9 cellular contexts compared by ENCODE assay signal in genomic region chr5:6715271-6715670, GRCh38. TPM values are rescaled to one million over a fixed set of nuclear protein-coding genes. Genes with fewer than 3 reads are reported as not detected.
DNase-seq lines count a peak whose midpoint lies in the region; ATAC-seq, FAIRE-seq and TF ChIP-seq lines count a peak whose summit lies in the region.
"Had no signal": no experiment of that assay in that cellular context is flagged by ENCODE, and none has a peak within 500 bp of the region (broad histone marks: within the 10 kb centered on the region; RNA-seq: fewer than 3 reads in every experiment).

No MANE protein-coding gene starts in this region.

- ATAC-seq in activated CD8-positive, alpha-beta memory T cell treated with anti-CD3 and anti-CD28 coated beads, Interleukin-2, amount 10 ng/mL, durations not matched to agents 7 days and 5 days, result no peak
- no peak for ATAC-seq in activated naive CD8-positive, alpha-beta T cell treated with anti-CD3 and anti-CD28 coated beads, Interleukin-2, amount 10 ng/mL, durations not matched to agents 7 days and 5 days (ENCODE audit: low read depth)
- no peak for ATAC-seq in HepG2

- no peak overlapping the region for H2AFZ ChIP-seq in HepG2 (ENCODE audit: low read length)

- H3K4me3 ChIP-seq in HepG2 (replicated peaks in 1 of 3; ENCODE audit: insufficient read depth in 1 of 3, low read depth in 2 of 3, low read length in 3 of 3), result peak overlapping the region; percentile 75 to 92 (median 80)
- H3K4me3 ChIP-seq in testis, result peak overlapping the region; percentile 36 to 68

- H3K9me3 Mint-ChIP-seq in activated CD8-positive, alpha-beta memory T cell treated with anti-CD3 and anti-CD28 coated beads, Interleukin-2, amount 10 ng/mL, durations not matched to agents 7 days and 5 days (ENCODE audit: low read depth), result no peaks in the 10 kb centered on the region
- H3K9me3 Mint-ChIP-seq in activated naive CD8-positive, alpha-beta T cell treated with anti-CD3 and anti-CD28 coated beads, Interleukin-2, amount 10 ng/mL, durations not matched to agents 7 days and 5 days, result no peaks in the 10 kb centered on the region

- peaks cover 60% of the 10 kb centered on the region for H3K79me2 ChIP-seq in HepG2 (ENCODE audit: insufficient read depth, low read length)

- TF ChIP-seq EP300 in HepG2 (IDR thresholded peaks at IDR 0.05; ENCODE audit: low read depth in 2 of 2, low read length in 2 of 2) (no peak), HepG2 (CRISPR knock-in tag; IDR thresholded peaks at IDR 0.05; ENCODE audit: borderline replicate concordance) (no peak)

- BruUV-seq in HepG2 (replicated peaks; lab: Mats Ljungman, UMichigan), result no TSS peak

- H3K9ac ChIP-seq in HepG2 (ENCODE audit: insufficient read depth, low read depth, low read length), result peak overlapping the region; percentile 74

- H3K36me3 ChIP-seq in HepG2 (replicated peaks in 1 of 2; ENCODE audit: control insufficient read depth in 1 of 2, insufficient read depth in 2 of 2, low read length in 2 of 2) (peaks cover 3 to 24% of the 10 kb centered on the region in 2 experiments; a peak in 4 of 5 replicates), testis (ENCODE audit: low read depth, missing control alignments) (no peaks in the 10 kb centered on the region)

- H3K9me3 ChIP-seq in HepG2 (ENCODE audit: low read length), result no peaks in the 10 kb centered on the region
- no peaks in the 10 kb centered on the region for H3K9me3 ChIP-seq in testis

- peak overlapping the region; percentile 84 for H3K27ac Mint-ChIP-seq in activated CD8-positive, alpha-beta memory T cell treated with anti-CD3 and anti-CD28 coated beads, Interleukin-2, amount 10 ng/mL, durations not matched to agents 7 days and 5 days
- H3K27ac Mint-ChIP-seq in activated naive CD8-positive, alpha-beta T cell treated with anti-CD3 and anti-CD28 coated beads, Interleukin-2, amount 10 ng/mL, durations not matched to agents 7 days and 5 days, result peak overlapping the region; percentile 71

- peaks cover 57% of the 10 kb centered on the region for H3K4me1 Mint-ChIP-seq in activated CD8-positive, alpha-beta memory T cell treated with anti-CD3 and anti-CD28 coated beads, Interleukin-2, amount 10 ng/mL, durations not matched to agents 7 days and 5 days
- peaks cover 51% of the 10 kb centered on the region for H3K4me1 Mint-ChIP-seq in activated naive CD8-positive, alpha-beta T cell treated with anti-CD3 and anti-CD28 coated beads, Interleukin-2, amount 10 ng/mL, durations not matched to agents 7 days and 5 days

- peak overlapping the region; percentile 88 for H3K4me3 Mint-ChIP-seq in activated CD8-positive, alpha-beta memory T cell treated with anti-CD3 and anti-CD28 coated beads, Interleukin-2, amount 10 ng/mL, durations not matched to agents 7 days and 5 days
- peak overlapping the region; percentile 89 for H3K4me3 Mint-ChIP-seq in activated naive CD8-positive, alpha-beta T cell treated with anti-CD3 and anti-CD28 coated beads, Interleukin-2, amount 10 ng/mL, durations not matched to agents 7 days and 5 days

- H3K4me1 ChIP-seq in HepG2 (ENCODE audit: insufficient read depth, low read length) (peaks cover 68% of the 10 kb centered on the region), testis (peaks cover 38% of the 10 kb centered on the region)

- 20% methylated on average over 6 of the region's 6 CpGs for WGBS in HepG2 (ENCODE audit: low lambda C conversion rate)
- whole genome bisulfite sequencing in testis, 2 donors, result 43 to 46% methylated on average over 6 of the region's 6 CpGs

- no peak for TF ChIP-seq RAD21 in HepG2 (CRISPR knock-in tag; IDR thresholded peaks at IDR 0.05)

- intact Hi-C loops in HepG2 (cut with micrococcal nuclease; ENCODE audit: unreplicated experiment), result loop anchor here (1.0 kb wide), 1 partner anchor 30 kb away; no protein-coding TSS in a partner anchor
- intact Hi-C loops in testis (cut with DNase I; ENCODE audit: low total_unique reads), result no loop called here

- CTCF ChIA-PET in activated CD8-positive, alpha-beta memory T cell treated with anti-CD3 and anti-CD28 coated beads, Interleukin-2, amount 10 ng/mL, durations not matched to agents 7 days and 5 days (lab: Charles Lee), result no interaction called here
- CTCF ChIA-PET in HepG2 (lab: Yijun Ruan, JAX; ENCODE audit: low intra/inter-chr PET ratio, low total read pairs), result no interaction called here

- no peak for TF ChIP-seq CTCF in HepG2 (CRISPR knock-in tag; IDR thresholded peaks at IDR 0.05)
- TF ChIP-seq CTCF in testis (IDR thresholded peaks at IDR 0.05), result no peak

- H4K20me1 ChIP-seq in HepG2 (ENCODE audit: insufficient read depth, low read length), result peaks cover 56% of the 10 kb centered on the region

- peaks cover 2% of the 10 kb centered on the region for H3K27me3 Mint-ChIP-seq in activated CD8-positive, alpha-beta memory T cell treated with anti-CD3 and anti-CD28 coated beads, Interleukin-2, amount 10 ng/mL, durations not matched to agents 7 days and 5 days
- H3K27me3 Mint-ChIP-seq in activated naive CD8-positive, alpha-beta T cell treated with anti-CD3 and anti-CD28 coated beads, Interleukin-2, amount 10 ng/mL, durations not matched to agents 7 days and 5 days, result peaks cover 2% of the 10 kb centered on the region

- FAIRE-seq in HepG2 (lab: Jason Lieb, UNC), result no peak
- no peak for FAIRE-seq in GM12892 (lab: Jason Lieb, UNC)
- FAIRE-seq: TTC549 had no signal

- POLR2A ChIA-PET in activated naive CD8-positive, alpha-beta T cell treated with anti-CD3 and anti-CD28 coated beads, Interleukin-2, amount 10 ng/mL, durations not matched to agents 7 days and 5 days (lab: Charles Lee), result interaction anchor here (1.4 kb wide), 1 partner anchor 14 kb away, joined by 5 read pairs; no protein-coding TSS in a partner anchor
- POLR2A ChIA-PET in HepG2 (lab: Yijun Ruan, JAX), result no interaction called here

- H3K36me3 Mint-ChIP-seq in activated CD8-positive, alpha-beta memory T cell treated with anti-CD3 and anti-CD28 coated beads, Interleukin-2, amount 10 ng/mL, durations not matched to agents 7 days and 5 days, result peaks cover 33% of the 10 kb centered on the region
- peaks cover 19% of the 10 kb centered on the region for H3K36me3 Mint-ChIP-seq in activated naive CD8-positive, alpha-beta T cell treated with anti-CD3 and anti-CD28 coated beads, Interleukin-2, amount 10 ng/mL, durations not matched to agents 7 days and 5 days

- DNase-seq in activated CD8-positive, alpha-beta memory T cell treated with anti-CD3 and anti-CD28 coated beads, Interleukin-2, amount 10 ng/mL, durations not matched to agents 7 days and 5 days, result no peak
- no peak for DNase-seq in activated CD8-positive, alpha-beta memory T cell treated with anti-CD3 and anti-CD28 coated beads for 24 hours
- no peak for DNase-seq in activated naive CD8-positive, alpha-beta T cell treated with anti-CD3 and anti-CD28 coated beads, Interleukin-2, amount 10 ng/mL, durations not matched to agents 7 days and 5 days
- DNase-seq in HepG2 (ENCODE audit: low spot score), result no peak
- DNase-seq in testis, result no peak
- DNase-seq in NCI-H2107 (lab: John Stamatoyannopoulos, UW), result no peak
- DNase-seq in NCI-H748 treated with DMSO at 0.1 percent for 48 hours (lab: John Stamatoyannopoulos, UW), result no peak
- no peak for DNase-seq in GM12892 (ENCODE audit: insufficient read length)

- in situ Hi-C loops in HepG2 (cut with HindIII; ENCODE audit: extremely low pct_ligation_motif_present, low pct_unique_long_range_greater_than_20kb), result no loop called here

- H3K4me2 ChIP-seq in HepG2 (ENCODE audit: low read depth, low read length), result peak overlapping the region; percentile 92

- H3K27ac ChIP-seq in HepG2 (ENCODE audit: extremely low read length, insufficient read depth, low read length) (no peak overlapping the region), testis (no peak overlapping the region)

- H3K27me3 ChIP-seq in HepG2 (ENCODE audit: control insufficient read depth in 1 of 2, insufficient read depth in 2 of 2, low read length in 2 of 2) (no peaks in the 10 kb centered on the region; a peak in 1 of 5 replicates), testis (no peaks in the 10 kb centered on the region)

- TF ChIP-seq POLR2A in HepG2 (IDR thresholded peaks at IDR 0.05; ENCODE audit: insufficient read depth in 1 of 2, low read depth in 2 of 2, low read length in 2 of 2) (no peak), testis (IDR thresholded peaks at IDR 0.05) (no peak), GM12892 (IDR thresholded peaks at IDR 0.05; ENCODE audit: low read depth, low read length) (no peak)

TF ChIP-seq in HepG2, 621 proteins besides CTCF, POLR2A, EP300 and RAD21 (continues in another document):
- no peak for TF ChIP-seq NPAS2 (CRISPR knock-in tag; IDR thresholded peaks at IDR 0.05; ENCODE audit: borderline replicate concordance)
- TF ChIP-seq CCAR2 (optimal IDR thresholded peaks at IDR 0.05; ENCODE audit: low read depth, low read length), result no peak

RNA-seq across cellular contexts. Expression of gene TENT4A, which starts 2.0 kb away (rescaled TPM):
- 10 to 100 TPM; 37.4 to 55.3 TPM for total RNA-seq in activated CD8-positive, alpha-beta memory T cell treated with anti-CD3 and anti-CD28 coated beads, Interleukin-2, amount 10 ng/mL, durations not matched to agents 7 days and 5 days
- 10 to 100 TPM; 47.0 to 47.1 TPM for total RNA-seq in activated naive CD8-positive, alpha-beta T cell treated with anti-CD3 and anti-CD28 coated beads, Interleukin-2, amount 10 ng/mL, durations not matched to agents 7 days and 5 days
- total RNA-seq in HepG2 (2016; rRNA removed; fragmentation: Illumina TruSeq; extraction: Trizol), result 7.7 and 13.3 TPM in 2 replicates
- total RNA-seq in HepG2 (2016; cell fraction: cytosol; rRNA removed; fragmentation: Illumina TruSeq; extraction: Trizol; ENCODE audit: low read depth), result 16.7 and 22.2 TPM in 2 replicates
- 6.3 and 11.6 TPM in 2 replicates for total RNA-seq in HepG2 (2016; cell fraction: insoluble cytoplasmic fraction; rRNA removed; fragmentation: Illumina TruSeq; extraction: Trizol)
- 9.3 and 11.2 TPM in 2 replicates for total RNA-seq in HepG2 (2016; cell fraction: membrane; rRNA removed; fragmentation: Illumina TruSeq; extraction: Trizol)
- 36.2 and 43.2 TPM in 2 replicates for total RNA-seq in HepG2 (2016; cell fraction: nucleus; rRNA removed; fragmentation: Illumina TruSeq; extraction: Trizol)
- 6.0 and 6.3 TPM in 2 replicates for polyA plus RNA-seq in HepG2 (2011; rRNA removed)
- polyA plus RNA-seq in HepG2 (2011; cell fraction: cytosol; rRNA removed), result 3.2 TPM in 2 replicates
- 38.9 and 57.3 TPM in 2 replicates for polyA plus RNA-seq in HepG2 (2011; cell fraction: nucleus; rRNA removed)
- polyA plus RNA-seq in HepG2 (2012), result 17.0 and 17.9 TPM in 2 replicates
- 0.76 and 1.1 TPM in 2 replicates for polyA plus RNA-seq in HepG2 (2016; cell fraction: cytosol; fragmentation: Illumina TruSeq; extraction: Trizol; ENCODE audit: low read depth)
- 7.6 and 11.0 TPM in 2 replicates for polyA plus RNA-seq in HepG2 (2016; cell fraction: insoluble cytoplasmic fraction; fragmentation: Illumina TruSeq; extraction: Trizol; ENCODE audit: low read depth)
- polyA plus RNA-seq in HepG2 (2016; cell fraction: membrane; fragmentation: Illumina TruSeq; extraction: Trizol; ENCODE audit: low read depth), result 3.0 TPM in 2 replicates
- 55.5 and 57.3 TPM in 2 replicates for polyA plus RNA-seq in HepG2 (2016; cell fraction: nucleus; fragmentation: Illumina TruSeq; extraction: Trizol; ENCODE audit: insufficient read depth, low read depth)
- polyA minus RNA-seq in HepG2 (2011; rRNA and poly(A)+ RNA removed; ENCODE audit: low replicate concordance), result 15.3 and 47.0 TPM in 2 replicates
- 5.4 and 6.3 TPM in 2 replicates for polyA minus RNA-seq in HepG2 (2011; cell fraction: cytosol; rRNA and poly(A)+ RNA removed)
- 44.4 and 60.9 TPM in 2 replicates for polyA minus RNA-seq in HepG2 (2011; cell fraction: nucleus; rRNA and poly(A)+ RNA removed)
- 10 to 100 TPM; 46.2 to 51.3 TPM for total RNA-seq in testis
- polyA plus RNA-seq in testis (ENCODE audit: insufficient read depth, low read depth, low replicate concordance), result 23.1 TPM
- polyA plus RNA-seq in GM12892 (2012; ENCODE audit: missing spikeins), result 18.4 TPM
